Comparison of ENCODE assay signal across 23 cellular contexts in genomic region chr10:476458-476780, GRCh38.
DNase-seq lines count a peak whose midpoint lies in the region; ATAC-seq and TF ChIP-seq lines count a peak whose summit lies in the region.
"Had no signal": no experiment of that assay in that cellular context is flagged by ENCODE, and none has a peak within 500 bp of the region (broad histone marks: within the 10 kb centered on the region; RNA-seq: fewer than 3 reads in every experiment).

No MANE protein-coding gene starts in this region.

- H3K9me3 Mint-ChIP-seq in CD4-positive, CD25-positive, alpha-beta regulatory T cell: peaks cover 0 to 7% (median 1%) of the 10 kb centered on the region in 7 donors
- H3K9me3 Mint-ChIP-seq: CD8-positive, alpha-beta memory T cell had no signal

- peak overlapping the region; percentile 44 for H3K23ac ChIP-seq in neuronal stem cell (ENCODE audit: low read depth, low read length, poor library complexity)

- ATAC-seq in CD4-positive, CD25-positive, alpha-beta regulatory T cell (ENCODE audit: low read depth in 2 of 2): no peak
- no peak for ATAC-seq in HG03095 (IDR thresholded peaks at IDR 0.05; ENCODE audit: unreplicated experiment)
- ATAC-seq: A549, HepG2, Panc1 had no signal

- H3K14ac ChIP-seq in neuronal stem cell (ENCODE audit: low read length): no peak overlapping the region

- no peak overlapping the region for H4K91ac ChIP-seq in neuronal stem cell (ENCODE audit: low read depth, low read length, poor library complexity)

- no peak for TF ChIP-seq CTCF in esophagus muscularis mucosa (IDR thresholded peaks at IDR 0.05)

- no peak overlapping the region for H2AFZ ChIP-seq in neuronal stem cell (ENCODE audit: low read length)

- no peak for DNase-seq in CD4-positive, CD25-positive, alpha-beta regulatory T cell
- DNase-seq in esophagus muscularis mucosa (ENCODE audit: extremely low spot score) (no peak), neuronal stem cell (ENCODE audit: low spot score) (no peak), cerebellar nuclear complex (lab: John Stamatoyannopoulos, UW) (no peak), iPS-NIHi11 (ENCODE audit: low spot score) (no peak)
- DNase-seq: AML-193; CD8-positive, alpha-beta memory T cell; DMS79 treated with DMSO at 0.1 percent for 48 hours; GF-D8; NCI-H1092; NCI-H2081 treated with DMSO at 0.1 percent for 48 hours; NCI-H2171; NCI-H226; NCI-H510A; NCI-H69; SHP77 had no signal

- H3K27me3 ChIP-seq in BLaER1 (no peaks in the 10 kb centered on the region), esophagus muscularis mucosa (no peaks in the 10 kb centered on the region), neuronal stem cell (ENCODE audit: control insufficient read depth in 3 of 3, insufficient read depth in 3 of 3, low read depth in 1 of 3, low read length in 3 of 3) (no peaks in the 10 kb centered on the region)
- no peaks in the 10 kb centered on the region for H3K27me3 ChIP-seq in CD4-positive, CD25-positive, alpha-beta regulatory T cell (ENCODE audit: control insufficient read depth, insufficient read depth, low read length)

- peak overlapping the region; percentile 72 for H4K8ac ChIP-seq in neuronal stem cell (ENCODE audit: low read depth, low read length)

- H3K4me3 Mint-ChIP-seq in CD4-positive, CD25-positive, alpha-beta regulatory T cell: no peak overlapping the region

- H3K4me1 ChIP-seq in BLaER1 (peaks cover 34% of the 10 kb centered on the region), esophagus muscularis mucosa (peaks cover 9 to 32% (median 21%) of the 10 kb centered on the region in 4 donors), neuronal stem cell (ENCODE audit: control insufficient read depth in 2 of 2, insufficient read depth in 1 of 2, low read depth in 1 of 2, low read length in 2 of 2) (no peaks in the 10 kb centered on the region)
- no peaks in the 10 kb centered on the region for H3K4me1 ChIP-seq in CD4-positive, CD25-positive, alpha-beta regulatory T cell (ENCODE audit: control insufficient read depth, insufficient read depth, low read length, poor library complexity, severe bottlenecking)
- H3K4me1 ChIP-seq: A549 had no signal

- H3K9me3 ChIP-seq in BLaER1 (no peaks in the 10 kb centered on the region), esophagus muscularis mucosa (no peaks in the 10 kb centered on the region), neuronal stem cell (replicated peaks in 1 of 2; ENCODE audit: control insufficient read depth in 2 of 2, insufficient read depth in 1 of 2, low read depth in 1 of 2, low read length in 2 of 2) (peaks cover 0 to 2% of the 10 kb centered on the region in 2 donors)
- no peaks in the 10 kb centered on the region for H3K9me3 ChIP-seq in CD4-positive, CD25-positive, alpha-beta regulatory T cell (ENCODE audit: control insufficient read depth in 2 of 2, low read length in 2 of 2)
- H3K9me3 ChIP-seq: A549 had no signal

- H3K79me1 ChIP-seq in neuronal stem cell (ENCODE audit: low read depth, low read length): peaks cover 2% of the 10 kb centered on the region

- H3K4ac ChIP-seq in neuronal stem cell (ENCODE audit: low read length): no peak overlapping the region

- peaks cover 0 to 11% (median 4%) of the 10 kb centered on the region in 4 donors for H3K4me1 Mint-ChIP-seq in CD4-positive, CD25-positive, alpha-beta regulatory T cell

- H3K4me3 ChIP-seq in BLaER1 (no peak overlapping the region), esophagus muscularis mucosa (no peak overlapping the region), neuronal stem cell (ENCODE audit: low read length in 2 of 2) (no peak overlapping the region)
- H3K4me3 ChIP-seq in CD4-positive, CD25-positive, alpha-beta regulatory T cell (ENCODE audit: low read depth, low read length): no peak overlapping the region
- H3K4me3 ChIP-seq: A549 had no signal

- no peak overlapping the region for H2AK5ac ChIP-seq in neuronal stem cell (ENCODE audit: low read depth, low read length)

- peaks cover 48% of the 10 kb centered on the region for H3K36me3 ChIP-seq in BLaER1
- H3K36me3 ChIP-seq in CD4-positive, CD25-positive, alpha-beta regulatory T cell (ENCODE audit: control insufficient read depth, insufficient read depth, low read length): no peaks in the 10 kb centered on the region
- peaks cover 1 to 24% (median 16%) of the 10 kb centered on the region in 4 donors for H3K36me3 ChIP-seq in esophagus muscularis mucosa
- peaks cover 13 to 63% of the 10 kb centered on the region in 2 donors for H3K36me3 ChIP-seq in neuronal stem cell (replicated peaks in 1 of 2; ENCODE audit: control insufficient read depth in 2 of 2, insufficient read depth in 2 of 2, low read length in 2 of 2)

- peak overlapping the region; percentile 62 for H3K4me2 ChIP-seq in BLaER1
- H3K4me2 ChIP-seq in neuronal stem cell (ENCODE audit: insufficient read depth, low read length, poor library complexity, severe bottlenecking): no peak overlapping the region
- H3K4me2 ChIP-seq: A549 had no signal

- 96% methylated on average over 6 of the region's 6 CpGs for WGBS in esophagus muscularis mucosa
- WGBS in neuronal stem cell (ENCODE audit: extremely low coverage in 2 of 2, insufficient read length in 2 of 2, insufficient replicate concordance in 1 of 2), 2 donors: no CpG with 5 or more reads among the region's 6 CpGs

- intact Hi-C loops in esophagus muscularis mucosa (cut with DNase I): no loop called here

- TF ChIP-seq POLR2A in esophagus muscularis mucosa (IDR thresholded peaks at IDR 0.05; ENCODE audit: low read depth): no peak

- no peak overlapping the region for H2BK15ac ChIP-seq in neuronal stem cell (ENCODE audit: low read length)

- H3K27ac ChIP-seq in BLaER1 (peak overlapping the region; percentile 25; the same call in 1 of the 2 replicates), esophagus muscularis mucosa (replicated peaks in 1 of 4) (peak overlapping the region in 3 of 4 donors; percentile 16 to 56 (median 24)), neuronal stem cell (replicated peaks; ENCODE audit: low read length) (no peak overlapping the region)
- no peak overlapping the region for H3K27ac ChIP-seq in CD4-positive, CD25-positive, alpha-beta regulatory T cell (ENCODE audit: insufficient read depth, low read length, poor library complexity, severe bottlenecking)
- H3K27ac ChIP-seq: A549, C4-2B, RWPE1 had no signal

- peak overlapping the region in 2 of 3 donors; percentile 71 to 80 for H3K27ac Mint-ChIP-seq in CD4-positive, CD25-positive, alpha-beta regulatory T cell

- no peak overlapping the region for H2BK120ac ChIP-seq in neuronal stem cell (ENCODE audit: low read depth, low read length)

- H3K9ac ChIP-seq in BLaER1 (no peak overlapping the region), neuronal stem cell (ENCODE audit: low read depth, low read length, poor library complexity) (no peak overlapping the region)

- H2BK5ac ChIP-seq in neuronal stem cell (ENCODE audit: low read length): no peak overlapping the region

- TF ChIP-seq EP300 in esophagus muscularis mucosa (IDR thresholded peaks at IDR 0.05): no peak

- peaks cover 4% of the 10 kb centered on the region for H3K36me3 Mint-ChIP-seq in CD4-positive, CD25-positive, alpha-beta regulatory T cell

- H3K18ac ChIP-seq in neuronal stem cell (ENCODE audit: low read length): no peak overlapping the region

- H2BK12ac ChIP-seq in neuronal stem cell (ENCODE audit: low read length): no peak overlapping the region

- H4K20me1 ChIP-seq in BLaER1: peaks cover 70% of the 10 kb centered on the region

- H3K27me3 Mint-ChIP-seq in CD4-positive, CD25-positive, alpha-beta regulatory T cell: no peaks in the 10 kb centered on the region

Comparison
In these comparisons a context has a peak if more than half of its experiments do, and no peak if none do; other contexts are left out.
1. H3K27ac ChIP-seq: peak in BLaER1 (single experiment) and esophagus muscularis mucosa (3 of 4); none in CD4-positive, CD25-positive, alpha-beta regulatory T cell (single experiment) and neuronal stem cell (single experiment).